Comparison of ENCODE assay signal across 18 cellular contexts in genomic region chr1:158140871-158141270, GRCh38. TPM values are rescaled to one million over a fixed set of nuclear protein-coding genes. Genes with fewer than 3 reads are reported as not detected.
"Had no signal": no experiment of that assay in that cellular context is flagged by ENCODE, and none has a peak within 500 bp of the region (broad histone marks: within the 10 kb centered on the region; RNA-seq: fewer than 3 reads in every experiment).

No MANE protein-coding gene starts in this region.

- H3K9me3 ChIP-seq: colonic mucosa, gastrocnemius medialis, mucosa of descending colon, sigmoid colon, upper lobe of right lung had no signal

- H3K27ac ChIP-seq: colonic mucosa, gastrocnemius medialis, heart left ventricle, sigmoid colon, upper lobe of right lung, VCaP had no signal

- H3K4me3 ChIP-seq: colonic mucosa, gastrocnemius medialis, heart left ventricle, mucosa of descending colon, sigmoid colon, upper lobe of right lung had no signal

- H3K4me1 ChIP-seq: colonic mucosa, gastrocnemius medialis had no signal

- DNase-seq: activated CD4-positive, alpha-beta T cell treated with anti-CD3 and anti-CD28 coated beads for 1 hour; activated CD8-positive, alpha-beta memory T cell treated with anti-CD3 and anti-CD28 coated beads for 24 hours; activated CD8-positive, alpha-beta memory T cell treated with anti-CD3 and anti-CD28 coated beads, Interleukin-2, amount 50 U/mL, for 48 hours; activated gamma-delta T cell; activated T-cell treated with anti-CD3 and anti-CD28 coated beads, Interleukin-2, amount 50 U/mL, for 48 hours; caudate nucleus; colonic mucosa; gastrocnemius medialis; heart left ventricle; left ventricle myocardium superior; mucosa of descending colon; naive thymus-derived CD8-positive, alpha-beta T cell; sigmoid colon; stimulated activated CD8-positive, alpha-beta memory T cell treated with anti-CD3 and anti-CD28 coated beads, Interleukin-4, amount 100 ng/mL, for 48 hours; stimulated activated naive CD4-positive, alpha-beta T cell; upper lobe of right lung had no signal

- H3K36me3 ChIP-seq: colonic mucosa, gastrocnemius medialis, heart left ventricle, sigmoid colon, upper lobe of right lung had no signal

- H3K27me3 ChIP-seq: colonic mucosa, gastrocnemius medialis, heart left ventricle, sigmoid colon, upper lobe of right lung had no signal

- ATAC-seq: activated naive CD4-positive, alpha-beta T cell treated with anti-CD3 and anti-CD28 coated beads, Interleukin-2, amount 50 U/mL, for 72 hours; gastrocnemius medialis; heart left ventricle; left ventricle myocardium superior; mucosa of descending colon; naive thymus-derived CD8-positive, alpha-beta T cell; upper lobe of right lung had no signal

RNA-seq across cellular contexts. Expression of gene CD1D, which starts 39.8 kb away (rescaled TPM):
- total RNA-seq: activated naive CD4-positive, alpha-beta T cell treated with anti-CD3 and anti-CD28 coated beads, Interleukin-2, amount 50 U/mL, for 72 hours had no signal
